Comparison of ENCODE assay signal across 7 cellular contexts in the genomic region with DNA sequence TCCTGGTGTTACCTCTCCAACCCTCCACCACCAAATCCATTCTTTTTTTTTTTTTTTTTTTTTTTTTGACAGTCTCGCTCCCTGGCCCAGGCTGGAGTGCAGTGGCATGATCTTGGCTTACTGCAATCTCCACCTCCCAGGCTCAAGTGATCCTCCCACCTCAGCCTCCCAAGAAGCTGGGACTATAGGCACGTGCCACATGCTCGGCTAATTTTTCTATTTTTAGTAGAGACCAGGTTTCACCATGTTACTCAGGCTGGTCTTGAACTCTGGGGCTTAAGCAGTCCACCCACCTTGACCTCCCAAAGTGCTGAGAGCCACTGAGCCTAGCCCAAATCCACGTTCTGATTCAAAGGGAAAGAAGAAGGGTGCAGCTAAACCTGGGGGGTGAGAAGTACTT. TPM values are rescaled to one million over a fixed set of nuclear protein-coding genes. Genes with fewer than 3 reads are reported as not detected.
DNase-seq lines count a peak whose midpoint lies in the region; ATAC-seq and TF ChIP-seq lines count a peak whose summit lies in the region.
"Not testable (repeated sequence)": the region's sequence is repeated elsewhere in the genome, so short reads cannot be mapped to it uniquely, and the experiment has no call there.

No MANE protein-coding gene starts in this region.

- peaks cover 69% of the 10 kb centered on the region for H3K4me1 ChIP-seq in CD4-positive, alpha-beta memory T cell (ENCODE audit: insufficient read depth, low read length)
- peaks cover 73% of the 10 kb centered on the region for H3K4me1 ChIP-seq in Panc1 (ENCODE audit: control insufficient read depth, insufficient read depth, low read length)
- peaks cover 95% of the 10 kb centered on the region for H3K4me1 ChIP-seq in body of pancreas
- H3K4me1 ChIP-seq in esophagus squamous epithelium: peaks cover 78 to 99% (median 92%) of the 10 kb centered on the region in 3 donors
- peaks cover 55% of the 10 kb centered on the region for H3K4me1 ChIP-seq in ovary (ENCODE audit: insufficient read depth)
- peaks cover 27 to 94% (median 88%) of the 10 kb centered on the region in 5 donors for H3K4me1 ChIP-seq in subcutaneous abdominal adipose tissue (ENCODE audit: control insufficient read depth in 5 of 5, insufficient read depth in 5 of 5, low read length in 5 of 5)

- H3K9me3 Mint-ChIP-seq in CD4-positive, alpha-beta memory T cell: not testable (repeated sequence)

- not testable (repeated sequence) for TF ChIP-seq EP300 in ovary (IDR thresholded peaks at IDR 0.05)

- H3K4me3 Mint-ChIP-seq in CD4-positive, alpha-beta memory T cell: peak overlapping the region in 1 of 8 donors; percentile 65

- CTCF ChIA-PET in CD4-positive, alpha-beta memory T cell (lab: Charles Lee; ENCODE audit: partially characterized antibody): interaction anchor here (1.9 to 13.8 kb wide), 3 partner anchors 10 to 30 kb away, joined by 6 to 157 read pairs (median 15); no protein-coding TSS in a partner anchor
- CTCF ChIA-PET in Panc1 (lab: Charles Lee): interaction anchor here (0.6 kb wide), 1 partner anchor 22 kb away, joined by 4 read pairs; no protein-coding TSS in a partner anchor

- not testable (repeated sequence) for ATAC-seq in Panc1, body of pancreas

- not testable (repeated sequence) for TF ChIP-seq POLR2A in body of pancreas (IDR thresholded peaks at IDR 0.05); esophagus squamous epithelium (IDR thresholded peaks at IDR 0.05); ovary (IDR thresholded peaks at IDR 0.05)

- not testable (repeated sequence) for H3K27ac ChIP-seq in CD4-positive, alpha-beta memory T cell (ENCODE audit: low read depth, low read length)
- H3K27ac ChIP-seq in Panc1 (ENCODE audit: low read length) (peak overlapping the region; percentile 95), body of pancreas (peak overlapping the region; percentile 40 to 98 (median 94)), esophagus squamous epithelium (peak overlapping the region; percentile 97 to 99 (median 99)), layer of hippocampus (ENCODE audit: low read depth, low read length) (peak overlapping the region; percentile 48), ovary (peak overlapping the region; percentile 95 to 99), subcutaneous abdominal adipose tissue (ENCODE audit: low read depth, low read length) (peak overlapping the region; percentile 97)

- H3K36me3 Mint-ChIP-seq in CD4-positive, alpha-beta memory T cell: peaks cover 0 to 12% of the 10 kb centered on the region in 2 donors

- peak overlapping the region in 5 of 7 donors; percentile 8 to 97 (median 72) for H3K27ac Mint-ChIP-seq in CD4-positive, alpha-beta memory T cell

- H3K27me3 ChIP-seq in CD4-positive, alpha-beta memory T cell (ENCODE audit: insufficient read depth, low read length); Panc1 (ENCODE audit: control insufficient read depth, insufficient read depth, low read length); body of pancreas; esophagus squamous epithelium; layer of hippocampus (ENCODE audit: control insufficient read depth, insufficient read depth, low read length); ovary; subcutaneous abdominal adipose tissue (ENCODE audit: control insufficient read depth in 5 of 5, insufficient read depth in 4 of 5, low read length in 5 of 5): not testable (repeated sequence)

- not testable (repeated sequence) for H3K9me3 ChIP-seq in CD4-positive, alpha-beta memory T cell (ENCODE audit: control insufficient read depth in 1 of 2, low read length in 2 of 2); Panc1 (ENCODE audit: control insufficient read depth, insufficient read depth, low read depth, low read length); body of pancreas; esophagus squamous epithelium; ovary; subcutaneous abdominal adipose tissue (ENCODE audit: control insufficient read depth in 5 of 5, low read length in 5 of 5)

- H3K27me3 Mint-ChIP-seq in CD4-positive, alpha-beta memory T cell: not testable (repeated sequence)

- in situ Hi-C loops in Panc1 (cut with HindIII; ENCODE audit: low pct_unique_long_range_greater_than_20kb, low sequenced_read_pairs): not testable (repeated sequence)

- intact Hi-C loops in CD4-positive, alpha-beta memory T cell (cut with micrococcal nuclease); Panc1 (cut with micrococcal nuclease; ENCODE audit: unreplicated experiment); body of pancreas (cut with DNase I); esophagus squamous epithelium (cut with DNase I); ovary (cut with DNase I): not testable (repeated sequence)

- not testable (repeated sequence) for DNase-seq in CD4-positive, alpha-beta memory T cell; Panc1 (ENCODE audit: low read depth, low spot score); body of pancreas; esophagus squamous epithelium (lab: John Stamatoyannopoulos, UW); ovary

- peak overlapping the region; percentile 56 to 93 (median 79) for H3K9ac ChIP-seq in subcutaneous abdominal adipose tissue (ENCODE audit: low read length in 5 of 5)

- WGBS in body of pancreas, 2 donors: 42 to 54% methylated on average over 3 to 4 of the region's 4 CpGs
- WGBS in esophagus squamous epithelium, 2 donors: 4 to 19% methylated on average over 3 of the region's 4 CpGs
- 9 to 18% (median 10%) methylated on average over 4 of the region's 4 CpGs for WGBS in ovary, 3 donors

- POLR2A ChIA-PET in CD4-positive, alpha-beta memory T cell (lab: Charles Lee; ENCODE audit: partially characterized antibody): interaction anchor here (1.0 to 21.9 kb wide), 2 partner anchors 9 to 23 kb away, joined by 3 to 527 read pairs; no protein-coding TSS in a partner anchor
- POLR2A ChIA-PET in Panc1 (lab: Charles Lee): interaction anchor here (0.7 kb wide), 1 partner anchor 192 kb away, joined by 15 read pairs; no protein-coding TSS in a partner anchor

- not testable (repeated sequence) for TF ChIP-seq CTCF in Panc1 (IDR thresholded peaks at IDR 0.05); body of pancreas (IDR thresholded peaks at IDR 0.05); esophagus squamous epithelium (IDR thresholded peaks at IDR 0.05); ovary (IDR thresholded peaks at IDR 0.05)

- H3K4me3 ChIP-seq in CD4-positive, alpha-beta memory T cell (ENCODE audit: low read length in 2 of 2); body of pancreas: not testable (repeated sequence)
- H3K4me3 ChIP-seq in Panc1 (ENCODE audit: low read depth in 2 of 2, low read length in 2 of 2) (peak overlapping the region in 1 of 2 experiments; percentile 58; a peak in 2 of 4 replicates), esophagus squamous epithelium (peak overlapping the region in 3 of 4 donors; percentile 40 to 65 (median 42)), ovary (peak overlapping the region; percentile 6), subcutaneous abdominal adipose tissue (ENCODE audit: low read depth in 1 of 5, low read length in 5 of 5) (peak overlapping the region; percentile 58 to 100 (median 99))

- not testable (repeated sequence) for H3K36me3 ChIP-seq in CD4-positive, alpha-beta memory T cell (ENCODE audit: insufficient read depth, low read length); Panc1 (ENCODE audit: control insufficient read depth, insufficient read depth, low read length); body of pancreas (replicated peaks in 1 of 2; ENCODE audit: insufficient read depth in 1 of 2, low read depth in 2 of 2); esophagus squamous epithelium; ovary
- peaks cover 0 to 39% (median 27%) of the 10 kb centered on the region in 5 donors for H3K36me3 ChIP-seq in subcutaneous abdominal adipose tissue (ENCODE audit: control insufficient read depth in 5 of 5, insufficient read depth in 5 of 5, low read length in 5 of 5)

- not testable (repeated sequence) for BruUV-seq in Panc1 (replicated peaks; lab: Mats Ljungman, UMichigan)

- peaks cover 35 to 82% (median 59%) of the 10 kb centered on the region in 4 donors for H3K4me1 Mint-ChIP-seq in CD4-positive, alpha-beta memory T cell

RNA-seq across cellular contexts. Expression of gene LMNA, which starts 6.5 kb away (rescaled TPM):
- total RNA-seq in CD4-positive, alpha-beta memory T cell: 10 to 100 TPM; 29.7 to 33.8 TPM
- 10 to 100 TPM; 19.1 to 47.1 TPM for polyA plus RNA-seq in CD4-positive, alpha-beta memory T cell
- total RNA-seq in Panc1 (2021; ENCODE audit: unreplicated experiment): 691 TPM
- polyA plus RNA-seq in Panc1 (2012; ENCODE audit: insufficient read length): 726 TPM
- 100 to 1,000 TPM; 152 to 186 TPM for total RNA-seq in body of pancreas
- 100 to 1,000 TPM; 322 to 480 (median 403) TPM for total RNA-seq in esophagus squamous epithelium
- total RNA-seq in ovary: 100 to 1,000 TPM; 197 to 609 (median 377) TPM
- 100 to 1,000 TPM in 1 of 2 donors, 10 to 100 TPM in 1; 50.1 to 157 TPM for polyA plus RNA-seq in ovary

RNA-seq across cellular contexts. Expression of gene SEMA4A, which starts 32.4 kb away (rescaled TPM):
- total RNA-seq in CD4-positive, alpha-beta memory T cell: 1 to 10 TPM; 1.2 TPM
- 1 to 10 TPM in 1 of 2 donors, under 1 TPM in 1; 0.88 to 1.3 TPM for polyA plus RNA-seq in CD4-positive, alpha-beta memory T cell
- 0.21 TPM for total RNA-seq in Panc1 (2021; ENCODE audit: unreplicated experiment)
- polyA plus RNA-seq in Panc1 (2012; ENCODE audit: insufficient read length): 0.22 TPM
- 10 to 100 TPM in 1 of 2 donors, 1 to 10 TPM in 1; 2.6 to 11.9 TPM for total RNA-seq in body of pancreas
- total RNA-seq in esophagus squamous epithelium: 10 to 100 TPM; 21.4 to 36.6 (median 23.1) TPM
- 1 to 10 TPM; 2.7 to 9.0 (median 5.5) TPM for total RNA-seq in ovary
- 1 to 10 TPM; 2.1 to 2.8 TPM for polyA plus RNA-seq in ovary

RNA-seq across cellular contexts. Expression of gene MEX3A, which starts 38.7 kb away (rescaled TPM):
- not detected for total RNA-seq in CD4-positive, alpha-beta memory T cell
- not detected for polyA plus RNA-seq in CD4-positive, alpha-beta memory T cell
- total RNA-seq in Panc1 (2021; ENCODE audit: unreplicated experiment): 15.8 TPM
- polyA plus RNA-seq in Panc1 (2012; ENCODE audit: insufficient read length): 33.1 TPM
- total RNA-seq in body of pancreas: 1 to 10 TPM in 1 of 2 donors, under 1 TPM in 1; 0.99 to 4.7 TPM
- total RNA-seq in esophagus squamous epithelium: 1 to 10 TPM in 1 of 4 donors, under 1 TPM in 3; 0.15 to 1.4 (median 0.65) TPM
- total RNA-seq in ovary: 10 to 100 TPM in 4 of 7 donors, 1 to 10 TPM in 3; 3.5 to 12.4 (median 10.2) TPM
- 1 to 10 TPM; 5.6 to 6.6 TPM for polyA plus RNA-seq in ovary

Comparison
In these comparisons a context has a peak if more than half of its experiments do, and no peak if none do; other contexts are left out.
1. RNA of gene LMNA, which starts 6.5 kb away (total RNA-seq): 691 TPM in Panc1 (single experiment), 322 to 480 TPM in esophagus squamous epithelium, 197 to 609 TPM in ovary and 152 to 186 TPM in body of pancreas; 29.7 to 33.8 TPM in CD4-positive, alpha-beta memory T cell; every median in the first group is over 4 times any median in the second.